Comparison of ENCODE assay signal across 10 cellular contexts in genomic region chr5:136036293-136036911, GRCh38. TPM values are rescaled to one million over a fixed set of nuclear protein-coding genes. Genes with fewer than 3 reads are reported as not detected.
DNase-seq lines count a peak whose midpoint lies in the region; ATAC-seq and FAIRE-seq lines count a peak whose summit lies in the region.
"Had no signal": no experiment of that assay in that cellular context is flagged by ENCODE, and none has a peak within 500 bp of the region (broad histone marks: within the 10 kb centered on the region; RNA-seq: fewer than 3 reads in every experiment).

No MANE protein-coding gene starts in this region.

- intact Hi-C loops in activated CD4-positive, alpha-beta T cell treated with anti-CD3 and anti-CD28 coated beads, Interleukin-2, amount 10 ng/mL, durations not matched to agents 24 days and 14 days (cut with micrococcal nuclease) = no loop called here
- intact Hi-C loops in activated CD4-positive, alpha-beta memory T cell treated with anti-CD3 and anti-CD28 coated beads for 36 hours (cut with micrococcal nuclease) = loop anchor here (2.0 to 10.0 kb wide), 2 partner anchors 96 to 1698 kb away; partner anchors contain the start of genes KLHL3 and SMAD5

- peak overlapping the region; percentile 34 for H3K27ac Mint-ChIP-seq in activated CD4-positive, alpha-beta T cell treated with anti-CD3 and anti-CD28 coated beads, Interleukin-2, amount 10 ng/mL, durations not matched to agents 24 days and 14 days
- peak overlapping the region; percentile 71 for H3K27ac Mint-ChIP-seq in activated CD4-positive, alpha-beta memory T cell treated with anti-CD3 and anti-CD28 coated beads for 36 hours
- peak overlapping the region; percentile 20 for H3K27ac Mint-ChIP-seq in stimulated activated naive B cell treated with anti-CD40 and anti-IgM and Interleukin-4, amounts not matched to agents 10 μg/mL and 1 μg/mL and 100 μg/mL, for 72 hours

- H3K4me1 Mint-ChIP-seq in activated CD4-positive, alpha-beta T cell treated with anti-CD3 and anti-CD28 coated beads, Interleukin-2, amount 10 ng/mL, durations not matched to agents 24 days and 14 days = peaks cover 15% of the 10 kb centered on the region
- peaks cover 25% of the 10 kb centered on the region for H3K4me1 Mint-ChIP-seq in activated CD4-positive, alpha-beta memory T cell treated with anti-CD3 and anti-CD28 coated beads for 36 hours (ENCODE audit: low read depth)
- H3K4me1 Mint-ChIP-seq in stimulated activated naive B cell treated with anti-CD40 and anti-IgM and Interleukin-4, amounts not matched to agents 10 μg/mL and 1 μg/mL and 100 μg/mL, for 72 hours = peaks cover 13 to 16% of the 10 kb centered on the region in 2 donors

- no peak for FAIRE-seq in GM19239 (lab: Jason Lieb, UNC)

- ATAC-seq in stimulated activated naive B cell treated with anti-CD40 and anti-IgM and Interleukin-4, amounts not matched to agents 10 μg/mL and 1 μg/mL and 100 μg/mL, for 72 hours (replicated peaks) = no peak
- ATAC-seq in HG03139 (IDR thresholded peaks at IDR 0.05; ENCODE audit: unreplicated experiment) (no peak), HG03354 (IDR thresholded peaks at IDR 0.05; ENCODE audit: poor library complexity, severe bottlenecking, unreplicated experiment) (no peak)

- CTCF ChIA-PET in activated CD4-positive, alpha-beta memory T cell treated with anti-CD3 and anti-CD28 coated beads for 36 hours (lab: Charles Lee) = interaction anchor here (0.5 to 1.4 kb wide), 6 partner anchors 21 to 145 kb away, joined by 3 to 8 read pairs (median 4); no protein-coding TSS in a partner anchor

- no peaks in the 10 kb centered on the region for H3K36me3 Mint-ChIP-seq in activated CD4-positive, alpha-beta T cell treated with anti-CD3 and anti-CD28 coated beads, Interleukin-2, amount 10 ng/mL, durations not matched to agents 24 days and 14 days (ENCODE audit: low read depth)
- peaks cover 2% of the 10 kb centered on the region for H3K36me3 Mint-ChIP-seq in activated CD4-positive, alpha-beta memory T cell treated with anti-CD3 and anti-CD28 coated beads for 36 hours
- peaks cover 0 to 3% of the 10 kb centered on the region in 2 donors for H3K36me3 Mint-ChIP-seq in stimulated activated naive B cell treated with anti-CD40 and anti-IgM and Interleukin-4, amounts not matched to agents 10 μg/mL and 1 μg/mL and 100 μg/mL, for 72 hours

- H3K27me3 Mint-ChIP-seq in activated CD4-positive, alpha-beta T cell treated with anti-CD3 and anti-CD28 coated beads, Interleukin-2, amount 10 ng/mL, durations not matched to agents 24 days and 14 days = no peaks in the 10 kb centered on the region
- H3K27me3 Mint-ChIP-seq in activated CD4-positive, alpha-beta memory T cell treated with anti-CD3 and anti-CD28 coated beads for 36 hours = no peaks in the 10 kb centered on the region
- no peaks in the 10 kb centered on the region for H3K27me3 Mint-ChIP-seq in stimulated activated naive B cell treated with anti-CD40 and anti-IgM and Interleukin-4, amounts not matched to agents 10 μg/mL and 1 μg/mL and 100 μg/mL, for 72 hours

- H3K9me3 Mint-ChIP-seq in activated CD4-positive, alpha-beta T cell treated with anti-CD3 and anti-CD28 coated beads, Interleukin-2, amount 10 ng/mL, durations not matched to agents 24 days and 14 days = no peaks in the 10 kb centered on the region
- no peaks in the 10 kb centered on the region for H3K9me3 Mint-ChIP-seq in activated CD4-positive, alpha-beta memory T cell treated with anti-CD3 and anti-CD28 coated beads for 36 hours
- no peaks in the 10 kb centered on the region for H3K9me3 Mint-ChIP-seq in stimulated activated naive B cell treated with anti-CD40 and anti-IgM and Interleukin-4, amounts not matched to agents 10 μg/mL and 1 μg/mL and 100 μg/mL, for 72 hours

- POLR2A ChIA-PET in activated CD4-positive, alpha-beta memory T cell treated with anti-CD3 and anti-CD28 coated beads for 36 hours (lab: Charles Lee) = interaction anchor here (2.1 kb wide), 1 partner anchor 145 kb away, joined by 11 read pairs; no protein-coding TSS in a partner anchor

- DNase-seq in activated CD4-positive, alpha-beta T cell treated with anti-CD3 and anti-CD28 coated beads, Interleukin-2, amount 10 ng/mL, durations not matched to agents 24 days and 14 days = no peak
- no peak for DNase-seq in activated CD4-positive, alpha-beta T cell treated with anti-CD3 and anti-CD28 coated beads, Interleukin-2, amount 50 U/mL, for 48 hours
- no peak for DNase-seq in activated CD4-positive, alpha-beta memory T cell treated with anti-CD3 and anti-CD28 coated beads for 36 hours
- peak; percentile 54 for DNase-seq in islet precursor cell
- no peak for DNase-seq in stimulated activated naive B cell treated with anti-CD40 and anti-IgM and Interleukin-4, amounts not matched to agents 10 μg/mL and 1 μg/mL and 100 μg/mL, for 72 hours
- DNase-seq in GM19239 (ENCODE audit: insufficient read length, low spot score) = no peak
- DNase-seq: KG1, PC-9 had no signal

- H3K4me3 Mint-ChIP-seq in activated CD4-positive, alpha-beta T cell treated with anti-CD3 and anti-CD28 coated beads, Interleukin-2, amount 10 ng/mL, durations not matched to agents 24 days and 14 days = no peak overlapping the region
- H3K4me3 Mint-ChIP-seq in activated CD4-positive, alpha-beta memory T cell treated with anti-CD3 and anti-CD28 coated beads for 36 hours = no peak overlapping the region
- no peak overlapping the region for H3K4me3 Mint-ChIP-seq in stimulated activated naive B cell treated with anti-CD40 and anti-IgM and Interleukin-4, amounts not matched to agents 10 μg/mL and 1 μg/mL and 100 μg/mL, for 72 hours

RNA-seq across cellular contexts. Expression of gene TGFBI, which starts 7.6 kb away (rescaled TPM):
- not detected in 2 replicates for total RNA-seq in activated CD4-positive, alpha-beta T cell treated with anti-CD3 and anti-CD28 coated beads, Interleukin-2, amount 10 ng/mL, durations not matched to agents 24 days and 14 days
- total RNA-seq in activated CD4-positive, alpha-beta memory T cell treated with anti-CD3 and anti-CD28 coated beads for 36 hours = under 1 TPM; 0.58 to 0.97 TPM

Comparison
In these comparisons a context has a peak if more than half of its experiments do, and no peak if none do; other contexts are left out.
1. H3K27ac Mint-ChIP-seq: peak in every context shown above with its lines; median percentile 71 in activated CD4-positive, alpha-beta memory T cell treated with anti-CD3 and anti-CD28 coated beads for 36 hours; 34 in activated CD4-positive, alpha-beta T cell treated with anti-CD3 and anti-CD28 coated beads, Interleukin-2, amount 10 ng/mL, durations not matched to agents 24 days and 14 days; 20 in stimulated activated naive B cell treated with anti-CD40 and anti-IgM and Interleukin-4, amounts not matched to agents 10 μg/mL and 1 μg/mL and 100 μg/mL, for 72 hours.